Comparison of ENCODE assay signal across 1 cellular context in the genomic region with DNA sequence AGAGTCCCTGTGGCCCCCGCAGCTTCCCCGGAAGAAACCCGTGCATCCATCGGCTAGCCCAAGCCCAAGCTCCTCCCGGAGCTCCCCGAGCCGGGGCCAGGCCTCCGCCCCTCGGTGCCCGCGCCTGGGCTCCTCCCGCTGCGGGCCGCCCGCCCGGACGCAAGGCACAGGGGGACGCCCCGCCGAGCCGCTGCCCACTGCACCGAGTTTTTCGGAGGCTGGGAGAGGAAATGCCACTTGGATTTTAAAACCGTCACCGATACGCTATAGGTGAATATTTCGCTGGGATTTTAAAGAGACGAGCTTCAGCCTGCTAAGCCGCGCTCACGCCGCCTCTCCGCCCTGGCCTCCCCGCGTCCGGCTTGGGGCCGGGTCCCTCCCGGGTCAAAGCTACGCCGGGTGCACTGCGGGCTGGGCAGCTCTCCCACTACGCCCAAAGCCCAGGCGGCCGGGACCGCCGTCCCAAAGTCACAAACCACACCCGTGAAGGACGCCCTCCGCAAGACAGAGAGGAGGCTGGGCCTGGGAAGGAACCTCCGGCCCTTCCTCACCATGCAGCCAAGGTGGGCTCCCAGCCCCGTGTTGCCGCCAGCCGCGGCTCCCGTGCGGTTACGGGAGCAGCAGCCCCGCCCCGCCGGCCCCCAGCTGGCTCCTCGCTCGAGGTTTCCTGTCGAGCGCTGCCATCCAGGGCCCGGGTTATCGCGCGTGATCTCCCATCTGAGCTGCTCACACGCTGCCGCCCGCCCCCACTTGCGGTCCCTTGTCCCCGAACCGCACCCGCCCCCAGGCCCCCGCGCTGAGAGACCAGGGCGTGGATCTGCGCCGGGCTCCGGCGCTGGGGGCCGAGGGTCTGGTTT.
TF ChIP-seq lines count a peak whose summit lies in the region.

No MANE protein-coding gene starts in this region.

TF ChIP-seq in HepG2, 621 proteins besides CTCF, POLR2A, EP300 and RAD21 (continued from another document and continues in another):
- TF ChIP-seq, protein P1, sequence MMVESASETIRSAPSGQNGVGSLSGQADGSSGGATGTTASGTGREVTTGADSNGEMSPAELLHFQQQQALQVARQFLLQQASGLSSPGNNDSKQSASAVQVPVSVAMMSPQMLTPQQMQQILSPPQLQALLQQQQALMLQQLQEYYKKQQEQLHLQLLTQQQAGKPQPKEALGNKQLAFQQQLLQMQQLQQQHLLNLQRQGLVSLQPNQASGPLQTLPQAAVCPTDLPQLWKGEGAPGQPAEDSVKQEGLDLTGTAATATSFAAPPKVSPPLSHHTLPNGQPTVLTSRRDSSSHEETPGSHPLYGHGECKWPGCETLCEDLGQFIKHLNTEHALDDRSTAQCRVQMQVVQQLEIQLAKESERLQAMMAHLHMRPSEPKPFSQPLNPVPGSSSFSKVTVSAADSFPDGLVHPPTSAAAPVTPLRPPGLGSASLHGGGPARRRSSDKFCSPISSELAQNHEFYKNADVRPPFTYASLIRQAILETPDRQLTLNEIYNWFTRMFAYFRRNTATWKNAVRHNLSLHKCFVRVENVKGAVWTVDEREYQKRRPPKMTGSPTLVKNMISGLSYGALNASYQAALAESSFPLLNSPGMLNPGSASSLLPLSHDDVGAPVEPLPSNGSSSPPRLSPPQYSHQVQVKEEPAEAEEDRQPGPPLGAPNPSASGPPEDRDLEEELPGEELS (CRISPR knock-in tag; IDR thresholded peaks at IDR 0.05) = no peak
- TF ChIP-seq MAFG (CRISPR knock-in tag; IDR thresholded peaks at IDR 0.05) = no peak
- no peak for TF ChIP-seq SAFB2 (CRISPR knock-in tag; IDR thresholded peaks at IDR 0.05; ENCODE audit: borderline replicate concordance, low read depth)
- TF ChIP-seq PRPF4 (IDR thresholded peaks at IDR 0.05; ENCODE audit: low read depth, low read length, poor library complexity, severe bottlenecking) = no peak
- no peak for TF ChIP-seq SMAD1 (CRISPR knock-in tag; IDR thresholded peaks at IDR 0.05; ENCODE audit: borderline replicate concordance, low read depth)
- no peak for TF ChIP-seq SIN3B (IDR thresholded peaks at IDR 0.05; ENCODE audit: low read length)
- TF ChIP-seq, protein P2, sequence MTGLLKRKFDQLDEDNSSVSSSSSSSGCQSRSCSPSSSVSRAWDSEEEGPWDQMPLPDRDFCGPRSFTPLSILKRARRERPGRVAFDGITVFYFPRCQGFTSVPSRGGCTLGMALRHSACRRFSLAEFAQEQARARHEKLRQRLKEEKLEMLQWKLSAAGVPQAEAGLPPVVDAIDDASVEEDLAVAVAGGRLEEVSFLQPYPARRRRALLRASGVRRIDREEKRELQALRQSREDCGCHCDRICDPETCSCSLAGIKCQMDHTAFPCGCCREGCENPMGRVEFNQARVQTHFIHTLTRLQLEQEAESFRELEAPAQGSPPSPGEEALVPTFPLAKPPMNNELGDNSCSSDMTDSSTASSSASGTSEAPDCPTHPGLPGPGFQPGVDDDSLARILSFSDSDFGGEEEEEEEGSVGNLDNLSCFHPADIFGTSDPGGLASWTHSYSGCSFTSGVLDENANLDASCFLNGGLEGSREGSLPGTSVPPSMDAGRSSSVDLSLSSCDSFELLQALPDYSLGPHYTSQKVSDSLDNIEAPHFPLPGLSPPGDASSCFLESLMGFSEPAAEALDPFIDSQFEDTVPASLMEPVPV (CRISPR knock-in tag; IDR thresholded peaks at IDR 0.05) = no peak
- no peak for TF ChIP-seq ADNP (CRISPR knock-in tag; IDR thresholded peaks at IDR 0.05)
- TF ChIP-seq, protein P3, sequence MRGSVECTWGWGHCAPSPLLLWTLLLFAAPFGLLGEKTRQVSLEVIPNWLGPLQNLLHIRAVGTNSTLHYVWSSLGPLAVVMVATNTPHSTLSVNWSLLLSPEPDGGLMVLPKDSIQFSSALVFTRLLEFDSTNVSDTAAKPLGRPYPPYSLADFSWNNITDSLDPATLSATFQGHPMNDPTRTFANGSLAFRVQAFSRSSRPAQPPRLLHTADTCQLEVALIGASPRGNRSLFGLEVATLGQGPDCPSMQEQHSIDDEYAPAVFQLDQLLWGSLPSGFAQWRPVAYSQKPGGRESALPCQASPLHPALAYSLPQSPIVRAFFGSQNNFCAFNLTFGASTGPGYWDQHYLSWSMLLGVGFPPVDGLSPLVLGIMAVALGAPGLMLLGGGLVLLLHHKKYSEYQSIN (CRISPR knock-in tag; IDR thresholded peaks at IDR 0.05; ENCODE audit: borderline replicate concordance) = no peak
- TF ChIP-seq ZNF382 (CRISPR knock-in tag; IDR thresholded peaks at IDR 0.05; ENCODE audit: borderline replicate concordance) = no peak
- TF ChIP-seq, protein P4, sequence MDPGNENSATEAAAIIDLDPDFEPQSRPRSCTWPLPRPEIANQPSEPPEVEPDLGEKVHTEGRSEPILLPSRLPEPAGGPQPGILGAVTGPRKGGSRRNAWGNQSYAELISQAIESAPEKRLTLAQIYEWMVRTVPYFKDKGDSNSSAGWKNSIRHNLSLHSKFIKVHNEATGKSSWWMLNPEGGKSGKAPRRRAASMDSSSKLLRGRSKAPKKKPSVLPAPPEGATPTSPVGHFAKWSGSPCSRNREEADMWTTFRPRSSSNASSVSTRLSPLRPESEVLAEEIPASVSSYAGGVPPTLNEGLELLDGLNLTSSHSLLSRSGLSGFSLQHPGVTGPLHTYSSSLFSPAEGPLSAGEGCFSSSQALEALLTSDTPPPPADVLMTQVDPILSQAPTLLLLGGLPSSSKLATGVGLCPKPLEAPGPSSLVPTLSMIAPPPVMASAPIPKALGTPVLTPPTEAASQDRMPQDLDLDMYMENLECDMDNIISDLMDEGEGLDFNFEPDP (CRISPR knock-in tag; conservative IDR thresholded peaks at IDR 0.05) = no peak
- TF ChIP-seq, protein P5, sequence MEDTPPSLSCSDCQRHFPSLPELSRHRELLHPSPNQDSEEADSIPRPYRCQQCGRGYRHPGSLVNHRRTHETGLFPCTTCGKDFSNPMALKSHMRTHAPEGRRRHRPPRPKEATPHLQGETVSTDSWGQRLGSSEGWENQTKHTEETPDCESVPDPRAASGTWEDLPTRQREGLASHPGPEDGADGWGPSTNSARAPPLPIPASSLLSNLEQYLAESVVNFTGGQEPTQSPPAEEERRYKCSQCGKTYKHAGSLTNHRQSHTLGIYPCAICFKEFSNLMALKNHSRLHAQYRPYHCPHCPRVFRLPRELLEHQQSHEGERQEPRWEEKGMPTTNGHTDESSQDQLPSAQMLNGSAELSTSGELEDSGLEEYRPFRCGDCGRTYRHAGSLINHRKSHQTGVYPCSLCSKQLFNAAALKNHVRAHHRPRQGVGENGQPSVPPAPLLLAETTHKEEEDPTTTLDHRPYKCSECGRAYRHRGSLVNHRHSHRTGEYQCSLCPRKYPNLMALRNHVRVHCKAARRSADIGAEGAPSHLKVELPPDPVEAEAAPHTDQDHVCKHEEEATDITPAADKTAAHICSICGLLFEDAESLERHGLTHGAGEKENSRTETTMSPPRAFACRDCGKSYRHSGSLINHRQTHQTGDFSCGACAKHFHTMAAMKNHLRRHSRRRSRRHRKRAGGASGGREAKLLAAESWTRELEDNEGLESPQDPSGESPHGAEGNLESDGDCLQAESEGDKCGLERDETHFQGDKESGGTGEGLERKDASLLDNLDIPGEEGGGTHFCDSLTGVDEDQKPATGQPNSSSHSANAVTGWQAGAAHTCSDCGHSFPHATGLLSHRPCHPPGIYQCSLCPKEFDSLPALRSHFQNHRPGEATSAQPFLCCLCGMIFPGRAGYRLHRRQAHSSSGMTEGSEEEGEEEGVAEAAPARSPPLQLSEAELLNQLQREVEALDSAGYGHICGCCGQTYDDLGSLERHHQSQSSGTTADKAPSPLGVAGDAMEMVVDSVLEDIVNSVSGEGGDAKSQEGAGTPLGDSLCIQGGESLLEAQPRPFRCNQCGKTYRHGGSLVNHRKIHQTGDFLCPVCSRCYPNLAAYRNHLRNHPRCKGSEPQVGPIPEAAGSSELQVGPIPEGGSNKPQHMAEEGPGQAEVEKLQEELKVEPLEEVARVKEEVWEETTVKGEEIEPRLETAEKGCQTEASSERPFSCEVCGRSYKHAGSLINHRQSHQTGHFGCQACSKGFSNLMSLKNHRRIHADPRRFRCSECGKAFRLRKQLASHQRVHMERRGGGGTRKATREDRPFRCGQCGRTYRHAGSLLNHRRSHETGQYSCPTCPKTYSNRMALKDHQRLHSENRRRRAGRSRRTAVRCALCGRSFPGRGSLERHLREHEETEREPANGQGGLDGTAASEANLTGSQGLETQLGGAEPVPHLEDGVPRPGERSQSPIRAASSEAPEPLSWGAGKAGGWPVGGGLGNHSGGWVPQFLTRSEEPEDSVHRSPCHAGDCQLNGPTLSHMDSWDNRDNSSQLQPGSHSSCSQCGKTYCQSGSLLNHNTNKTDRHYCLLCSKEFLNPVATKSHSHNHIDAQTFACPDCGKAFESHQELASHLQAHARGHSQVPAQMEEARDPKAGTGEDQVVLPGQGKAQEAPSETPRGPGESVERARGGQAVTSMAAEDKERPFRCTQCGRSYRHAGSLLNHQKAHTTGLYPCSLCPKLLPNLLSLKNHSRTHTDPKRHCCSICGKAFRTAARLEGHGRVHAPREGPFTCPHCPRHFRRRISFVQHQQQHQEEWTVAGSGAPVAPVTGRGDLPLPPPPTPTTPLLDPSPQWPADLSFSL (CRISPR knock-in tag; IDR thresholded peaks at IDR 0.05) = no peak
- TF ChIP-seq, protein P6, sequence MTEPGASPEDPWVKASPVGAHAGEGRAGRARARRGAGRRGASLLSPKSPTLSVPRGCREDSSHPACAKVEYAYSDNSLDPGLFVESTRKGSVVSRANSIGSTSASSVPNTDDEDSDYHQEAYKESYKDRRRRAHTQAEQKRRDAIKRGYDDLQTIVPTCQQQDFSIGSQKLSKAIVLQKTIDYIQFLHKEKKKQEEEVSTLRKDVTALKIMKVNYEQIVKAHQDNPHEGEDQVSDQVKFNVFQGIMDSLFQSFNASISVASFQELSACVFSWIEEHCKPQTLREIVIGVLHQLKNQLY (CRISPR knock-in tag; IDR thresholded peaks at IDR 0.05) = no peak
- TF ChIP-seq MIER2 (CRISPR knock-in tag; IDR thresholded peaks at IDR 0.05) = no peak
- TF ChIP-seq, protein P7, sequence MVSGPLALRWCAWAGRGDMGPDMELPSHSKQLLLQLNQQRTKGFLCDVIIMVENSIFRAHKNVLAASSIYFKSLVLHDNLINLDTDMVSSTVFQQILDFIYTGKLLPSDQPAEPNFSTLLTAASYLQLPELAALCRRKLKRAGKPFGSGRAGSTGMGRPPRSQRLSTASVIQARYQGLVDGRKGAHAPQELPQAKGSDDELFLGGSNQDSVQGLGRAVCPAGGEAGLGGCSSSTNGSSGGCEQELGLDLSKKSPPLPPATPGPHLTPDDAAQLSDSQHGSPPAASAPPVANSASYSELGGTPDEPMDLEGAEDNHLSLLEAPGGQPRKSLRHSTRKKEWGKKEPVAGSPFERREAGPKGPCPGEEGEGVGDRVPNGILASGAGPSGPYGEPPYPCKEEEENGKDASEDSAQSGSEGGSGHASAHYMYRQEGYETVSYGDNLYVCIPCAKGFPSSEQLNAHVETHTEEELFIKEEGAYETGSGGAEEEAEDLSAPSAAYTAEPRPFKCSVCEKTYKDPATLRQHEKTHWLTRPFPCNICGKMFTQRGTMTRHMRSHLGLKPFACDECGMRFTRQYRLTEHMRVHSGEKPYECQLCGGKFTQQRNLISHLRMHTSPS (CRISPR knock-in tag; IDR thresholded peaks at IDR 0.05; ENCODE audit: low read depth) = no peak
- no peak for TF ChIP-seq ZKSCAN1 (IDR thresholded peaks at IDR 0.05; ENCODE audit: low read length)
- no peak for TF ChIP-seq RFXANK (CRISPR knock-in tag; IDR thresholded peaks at IDR 0.05)
- no peak for TF ChIP-seq SRSF4 (IDR thresholded peaks at IDR 0.05; ENCODE audit: low read depth, low read length, poor library complexity, severe bottlenecking)
- 0 out of 2 replicates have a peak, but pooled peaks have one; percentile 53 for TF ChIP-seq ZNF788 (CRISPR knock-in tag; IDR thresholded peaks at IDR 0.05; ENCODE audit: borderline replicate concordance)
- TF ChIP-seq, protein P8, sequence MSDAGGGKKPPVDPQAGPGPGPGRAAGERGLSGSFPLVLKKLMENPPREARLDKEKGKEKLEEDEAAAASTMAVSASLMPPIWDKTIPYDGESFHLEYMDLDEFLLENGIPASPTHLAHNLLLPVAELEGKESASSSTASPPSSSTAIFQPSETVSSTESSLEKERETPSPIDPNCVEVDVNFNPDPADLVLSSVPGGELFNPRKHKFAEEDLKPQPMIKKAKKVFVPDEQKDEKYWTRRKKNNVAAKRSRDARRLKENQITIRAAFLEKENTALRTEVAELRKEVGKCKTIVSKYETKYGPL (CRISPR knock-in tag; IDR thresholded peaks at IDR 0.05) = no peak
- TF ChIP-seq, protein P9, sequence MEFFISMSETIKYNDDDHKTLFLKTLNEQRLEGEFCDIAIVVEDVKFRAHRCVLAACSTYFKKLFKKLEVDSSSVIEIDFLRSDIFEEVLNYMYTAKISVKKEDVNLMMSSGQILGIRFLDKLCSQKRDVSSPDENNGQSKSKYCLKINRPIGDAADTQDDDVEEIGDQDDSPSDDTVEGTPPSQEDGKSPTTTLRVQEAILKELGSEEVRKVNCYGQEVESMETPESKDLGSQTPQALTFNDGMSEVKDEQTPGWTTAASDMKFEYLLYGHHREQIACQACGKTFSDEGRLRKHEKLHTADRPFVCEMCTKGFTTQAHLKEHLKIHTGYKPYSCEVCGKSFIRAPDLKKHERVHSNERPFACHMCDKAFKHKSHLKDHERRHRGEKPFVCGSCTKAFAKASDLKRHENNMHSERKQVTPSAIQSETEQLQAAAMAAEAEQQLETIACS (CRISPR knock-in tag; IDR thresholded peaks at IDR 0.05) = peak; percentile 19; the same call in 1 of the 2 replicates
- TF ChIP-seq ZSCAN31 (CRISPR knock-in tag; IDR thresholded peaks at IDR 0.05; ENCODE audit: low read depth) = no peak
- no peak for TF ChIP-seq WIZ (CRISPR knock-in tag; IDR thresholded peaks at IDR 0.05)
- TF ChIP-seq, protein P10, sequence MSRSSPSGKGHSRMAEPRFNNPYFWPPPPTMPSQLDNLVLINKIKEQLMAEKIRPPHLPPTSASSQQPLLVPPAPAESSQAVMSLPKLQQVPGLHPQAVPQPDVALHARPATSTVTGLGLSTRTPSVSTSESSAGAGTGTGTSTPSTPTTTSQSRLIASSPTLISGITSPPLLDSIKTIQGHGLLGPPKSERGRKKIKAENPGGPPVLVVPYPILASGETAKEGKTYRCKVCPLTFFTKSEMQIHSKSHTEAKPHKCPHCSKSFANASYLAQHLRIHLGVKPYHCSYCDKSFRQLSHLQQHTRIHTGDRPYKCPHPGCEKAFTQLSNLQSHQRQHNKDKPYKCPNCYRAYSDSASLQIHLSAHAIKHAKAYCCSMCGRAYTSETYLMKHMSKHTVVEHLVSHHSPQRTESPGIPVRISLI (CRISPR knock-in tag; IDR thresholded peaks at IDR 0.05; ENCODE audit: borderline replicate concordance) = no peak
- no peak for TF ChIP-seq MED13 (CRISPR knock-in tag; IDR thresholded peaks at IDR 0.05)
- TF ChIP-seq ZNF678 (CRISPR knock-in tag; IDR thresholded peaks at IDR 0.05) = no peak
- TF ChIP-seq RBM22 (optimal IDR thresholded peaks at IDR 0.05; ENCODE audit: low read length) = no peak
- peak; percentile 39; the same call in 1 of the 2 replicates for TF ChIP-seq ZSCAN21 (CRISPR knock-in tag; IDR thresholded peaks at IDR 0.05; ENCODE audit: borderline replicate concordance)
- no peak for TF ChIP-seq HDAC6 (IDR thresholded peaks at IDR 0.05; ENCODE audit: low read depth, low read length)
- no peak for TF ChIP-seq SP5 (CRISPR knock-in tag; IDR thresholded peaks at IDR 0.05; ENCODE audit: borderline replicate concordance, low read depth)
- no peak for TF ChIP-seq ZNF337 (CRISPR knock-in tag; IDR thresholded peaks at IDR 0.05; ENCODE audit: borderline replicate concordance, low read depth)
- no peak for TF ChIP-seq RFX1 (IDR thresholded peaks at IDR 0.05)
- no peak for TF ChIP-seq TEAD2 (CRISPR knock-in tag; IDR thresholded peaks at IDR 0.05)
- no peak for TF ChIP-seq ERF (CRISPR knock-in tag; IDR thresholded peaks at IDR 0.05)
- no peak for TF ChIP-seq BHLHE40 (IDR thresholded peaks at IDR 0.05; ENCODE audit: low read length)
- TF ChIP-seq ZBTB42 (CRISPR knock-in tag; IDR thresholded peaks at IDR 0.05) = no peak
- no peak for TF ChIP-seq PLRG1 (conservative IDR thresholded peaks at IDR 0.05)
- no peak for TF ChIP-seq SMARCE1 (IDR thresholded peaks at IDR 0.05; ENCODE audit: borderline replicate concordance)
- no peak for TF ChIP-seq PHF21A (CRISPR knock-in tag; IDR thresholded peaks at IDR 0.05)
- no peak for TF ChIP-seq ZFYVE20 (CRISPR knock-in tag; IDR thresholded peaks at IDR 0.05; ENCODE audit: borderline replicate concordance, low read depth)
- no peak for TF ChIP-seq ZNF33A (CRISPR knock-in tag; IDR thresholded peaks at IDR 0.05; ENCODE audit: borderline replicate concordance)
